ENCODE assay signal across 1 cellular context in genomic region chr7:10128748-10129147, GRCh38.
TF ChIP-seq lines count a peak whose summit lies in the region.

No MANE protein-coding gene starts in this region.

TF ChIP-seq in WTC11, 78 proteins besides CTCF, POLR2A, EP300 and RAD21 (continued from another document):
- TF ChIP-seq ERG (CRISPR knock-in tag; IDR thresholded peaks at IDR 0.05) = no peak
